In genomic region chr7:77346441-77346840, GRCh38 we compare ENCODE assay signal across 11 cellular contexts.
"Had no signal": no experiment of that assay in that cellular context is flagged by ENCODE, and none has a peak within 500 bp of the region (broad histone marks: within the 10 kb centered on the region; RNA-seq: fewer than 3 reads in every experiment).

No MANE protein-coding gene starts in this region.

- H3K4me1 ChIP-seq: HAP-1 had no signal

- H3K27ac Mint-ChIP-seq: GM23338, H9, HFFc6 had no signal

- H3K4me3 ChIP-seq: GM23248, GM23338, HAP-1 had no signal

- H3K4me3 Mint-ChIP-seq: GM23338, H9, HFFc6 had no signal

- H3K9me3 Mint-ChIP-seq: GM23338, H9, HFFc6 had no signal

- H3K9ac ChIP-seq: GM23248 had no signal

- FAIRE-seq: H1, H54 had no signal

- H3K27ac ChIP-seq: GM23248 had no signal

- ATAC-seq: GM23338, HCT116 had no signal

- H2AFZ ChIP-seq: GM23248 had no signal

- H3K36me3 ChIP-seq: HAP-1 had no signal

- H3K4me2 ChIP-seq: GM23338 had no signal

- DNase-seq: GM23248, GOT3, H7, H9, HCEC 1CT, HFFc6 had no signal

- H3K9me3 ChIP-seq: HAP-1 had no signal
